In the genomic region with DNA sequence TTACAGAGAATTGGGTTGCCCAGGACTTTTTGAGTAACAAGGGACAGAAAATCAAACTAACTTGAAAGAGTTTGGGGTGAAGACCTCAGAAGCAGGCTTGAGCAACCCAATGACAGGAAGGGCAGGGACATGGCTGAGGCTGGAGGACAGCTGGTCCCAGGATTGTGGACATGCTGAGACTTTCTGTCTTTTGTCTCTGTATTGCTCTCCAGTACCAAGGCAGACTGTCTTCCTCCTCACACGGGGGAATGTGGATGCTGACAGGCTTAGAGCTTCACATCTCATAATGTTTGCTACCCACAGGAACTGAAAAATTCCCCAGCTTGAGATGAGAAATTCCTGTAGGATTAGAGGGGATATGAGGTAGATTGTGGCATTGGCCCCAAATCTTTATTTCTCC, we compare ENCODE assay signal across 30 cellular contexts.
"Had no signal": no experiment of that assay in that cellular context is flagged by ENCODE, and none has a peak within 500 bp of the region (broad histone marks: within the 10 kb centered on the region; RNA-seq: fewer than 3 reads in every experiment).

No MANE protein-coding gene starts in this region.

- DNase-seq: activated CD4-positive, alpha-beta T cell treated with anti-CD3 and anti-CD28 coated beads, Interleukin-2, amount 10 ng/mL, durations not matched to agents 24 days and 14 days; activated CD4-positive, alpha-beta T cell treated with anti-CD3 and anti-CD28 coated beads, Interleukin-2, amount 50 U/mL, for 4 hours; activated CD8-positive, alpha-beta T cell treated with anti-CD3 and anti-CD28 coated beads for 36 hours; activated effector memory CD4-positive, alpha-beta T cell treated with anti-CD3 and anti-CD28 coated beads, Interleukin-2, amount 50 U/mL, for 16 hours; activated naive CD4-positive, alpha-beta T cell; activated naive CD8-positive, alpha-beta T cell treated with anti-CD3 and anti-CD28 coated beads, Interleukin-2, amount 10 ng/mL, durations not matched to agents 7 days and 5 days; activated T-cell treated with anti-CD3 and anti-CD28 coated beads, Interleukin-2, amount 50 U/mL, for 1 hour; activated T-cell treated with anti-CD3 and anti-CD28 coated beads, Interleukin-2, amount 50 U/mL, for 72 hours; amygdala; IMR-90; NCI-H1105; NCI-H1436; NCI-H1694; NCI-H2029; NCI-H2171; NCI-H510A; NCI-H526; NCI-H748 treated with DMSO at 0.1 percent for 48 hours; NK-92 treated with Interleukin-12 subunit alpha and Interleukin-12 subunit beta, amount 100 ng/mL, for 24 hours; PC-9; SK-N-SH had no signal

- H3K4me3 Mint-ChIP-seq: activated CD4-positive, alpha-beta T cell treated with anti-CD3 and anti-CD28 coated beads, Interleukin-2, amount 10 ng/mL, durations not matched to agents 24 days and 14 days; activated CD8-positive, alpha-beta T cell treated with anti-CD3 and anti-CD28 coated beads for 36 hours; activated naive CD4-positive, alpha-beta T cell treated with anti-CD3 and anti-CD28 coated beads, Interleukin-2, amount 50 U/mL, for 24 hours; activated naive CD8-positive, alpha-beta T cell treated with anti-CD3 and anti-CD28 coated beads, Interleukin-2, amount 10 ng/mL, durations not matched to agents 7 days and 5 days; activated T-cell treated with anti-CD3 and anti-CD28 coated beads, Interleukin-2, amount 50 U/mL, for 72 hours; activated T-helper 17 cell treated with anti-CD3 and anti-CD28 coated beads, Interleukin-2, amount 50 U/mL, for 72 hours; T-helper 1 cell treated with Interleukin-12 subunit alpha and Interleukin-12 subunit beta and Interleukin-4 antibody, amounts not matched to agents 30 μg/mL and 1 μg/mL, for 36 hours; T-helper 2 cell treated with Interferon-gamma antibody and Interleukin-4, amounts not matched to agents 5 μg/mL and 100 μg/mL, for 36 hours had no signal

- H3K4me1 ChIP-seq: ascending aorta, breast epithelium, SJSA1 had no signal

- H3K27me3 ChIP-seq: ascending aorta, breast epithelium, SJSA1 had no signal

- H3K4me1 Mint-ChIP-seq: activated CD4-positive, alpha-beta T cell treated with anti-CD3 and anti-CD28 coated beads, Interleukin-2, amount 10 ng/mL, durations not matched to agents 24 days and 14 days; activated naive CD4-positive, alpha-beta T cell treated with anti-CD3 and anti-CD28 coated beads, Interleukin-2, amount 50 U/mL, for 24 hours; activated naive CD8-positive, alpha-beta T cell treated with anti-CD3 and anti-CD28 coated beads, Interleukin-2, amount 10 ng/mL, durations not matched to agents 7 days and 5 days; activated T-helper 17 cell treated with anti-CD3 and anti-CD28 coated beads, Interleukin-2, amount 50 U/mL, for 72 hours had no signal

- H3K36me3 Mint-ChIP-seq: activated naive CD4-positive, alpha-beta T cell treated with anti-CD3 and anti-CD28 coated beads, Interleukin-2, amount 50 U/mL, for 24 hours had no signal

- H2AFZ ChIP-seq: PC-9 had no signal

- H3K9me3 Mint-ChIP-seq: activated CD4-positive, alpha-beta T cell treated with anti-CD3 and anti-CD28 coated beads, Interleukin-2, amount 10 ng/mL, durations not matched to agents 24 days and 14 days; activated CD8-positive, alpha-beta T cell treated with anti-CD3 and anti-CD28 coated beads for 36 hours; activated naive CD4-positive, alpha-beta T cell treated with anti-CD3 and anti-CD28 coated beads, Interleukin-2, amount 50 U/mL, for 24 hours; activated T-cell treated with anti-CD3 and anti-CD28 coated beads, Interleukin-2, amount 50 U/mL, for 72 hours; activated T-helper 17 cell treated with anti-CD3 and anti-CD28 coated beads, Interleukin-2, amount 50 U/mL, for 72 hours; T-helper 1 cell treated with Interleukin-12 subunit alpha and Interleukin-12 subunit beta and Interleukin-4 antibody, amounts not matched to agents 30 μg/mL and 1 μg/mL, for 36 hours; T-helper 2 cell treated with Interferon-gamma antibody and Interleukin-4, amounts not matched to agents 5 μg/mL and 100 μg/mL, for 36 hours had no signal

- H3K27ac Mint-ChIP-seq: activated CD4-positive, alpha-beta T cell treated with anti-CD3 and anti-CD28 coated beads, Interleukin-2, amount 10 ng/mL, durations not matched to agents 24 days and 14 days; activated CD8-positive, alpha-beta T cell treated with anti-CD3 and anti-CD28 coated beads for 36 hours; activated naive CD4-positive, alpha-beta T cell treated with anti-CD3 and anti-CD28 coated beads, Interleukin-2, amount 50 U/mL, for 24 hours; activated naive CD8-positive, alpha-beta T cell treated with anti-CD3 and anti-CD28 coated beads, Interleukin-2, amount 10 ng/mL, durations not matched to agents 7 days and 5 days; activated T-cell treated with anti-CD3 and anti-CD28 coated beads, Interleukin-2, amount 50 U/mL, for 72 hours; activated T-helper 17 cell treated with anti-CD3 and anti-CD28 coated beads, Interleukin-2, amount 50 U/mL, for 72 hours; T-helper 1 cell treated with Interleukin-12 subunit alpha and Interleukin-12 subunit beta and Interleukin-4 antibody, amounts not matched to agents 30 μg/mL and 1 μg/mL, for 36 hours; T-helper 2 cell treated with Interferon-gamma antibody and Interleukin-4, amounts not matched to agents 5 μg/mL and 100 μg/mL, for 36 hours had no signal

- H3K9ac ChIP-seq: SK-N-SH had no signal

- H3K9me3 ChIP-seq: ascending aorta, breast epithelium, SJSA1, SK-N-SH had no signal

- H3K27ac ChIP-seq: ascending aorta, breast epithelium, PC-9, RWPE1, SJSA1 had no signal

- H3K4me2 ChIP-seq: PC-9, SK-N-SH had no signal

- H3K36me3 ChIP-seq: ascending aorta, breast epithelium, SJSA1 had no signal

- ATAC-seq: activated CD8-positive, alpha-beta T cell treated with anti-CD3 and anti-CD28 coated beads for 36 hours; activated T-cell treated with anti-CD3 and anti-CD28 coated beads, Interleukin-2, amount 50 U/mL, for 72 hours; activated T-helper 17 cell treated with anti-CD3 and anti-CD28 coated beads, Interleukin-2, amount 50 U/mL, for 72 hours; K562 had no signal

- H3K27me3 Mint-ChIP-seq: activated CD4-positive, alpha-beta T cell treated with anti-CD3 and anti-CD28 coated beads, Interleukin-2, amount 10 ng/mL, durations not matched to agents 24 days and 14 days; activated CD8-positive, alpha-beta T cell treated with anti-CD3 and anti-CD28 coated beads for 36 hours; activated naive CD4-positive, alpha-beta T cell treated with anti-CD3 and anti-CD28 coated beads, Interleukin-2, amount 50 U/mL, for 24 hours; activated T-helper 17 cell treated with anti-CD3 and anti-CD28 coated beads, Interleukin-2, amount 50 U/mL, for 72 hours had no signal

- H3K4me3 ChIP-seq: ascending aorta, breast epithelium, K562, PC-9, SJSA1 had no signal
